ENCODE assay signal across 15 cellular contexts in genomic region chr21:17231771-17232170, GRCh38.
"Had no signal": no experiment of that assay in that cellular context is flagged by ENCODE, and none has a peak within 500 bp of the region (broad histone marks: within the 10 kb centered on the region; RNA-seq: fewer than 3 reads in every experiment).

No MANE protein-coding gene starts in this region.

- H3K9me3 ChIP-seq: adrenal gland, upper lobe of right lung had no signal

- H3K27ac ChIP-seq: adrenal gland, epithelial cell of prostate, psoas muscle, upper lobe of right lung had no signal

- H3K27me3 Mint-ChIP-seq: activated naive CD4-positive, alpha-beta T cell treated with anti-CD3 and anti-CD28 coated beads, Interleukin-2, amount 10 ng/mL, durations not matched to agents 7 days and 5 days; activated T-helper 17 cell treated with anti-CD3 and anti-CD28 coated beads, Interleukin-2, amount 50 U/mL, for 72 hours; central memory CD8-positive, alpha-beta T cell; natural killer cell treated with Interleukin-12 subunit alpha and Interleukin-12 subunit beta and Interleukin-15 and Interleukin-18, amount 100 ng/mL, for 72 hours had no signal

- H3K4me1 ChIP-seq: adrenal gland, psoas muscle, upper lobe of right lung had no signal

- H3K27me3 ChIP-seq: adrenal gland, upper lobe of right lung had no signal

- DNase-seq: activated CD4-positive, alpha-beta T cell treated with anti-CD3 and anti-CD28 coated beads for 48 hours; activated naive CD4-positive, alpha-beta T cell treated with anti-CD3 and anti-CD28 coated beads, Interleukin-2, amount 10 ng/mL, durations not matched to agents 7 days and 5 days; adrenal gland; effector memory CD4-positive, alpha-beta T cell; foreskin fibroblast; psoas muscle; stimulated activated CD4-positive, alpha-beta T cell treated with anti-CD3 and anti-CD28 coated beads, Interleukin-2, amount 100 ng/mL, for 48 hours; stimulated activated naive CD4-positive, alpha-beta T cell treated with Interleukin-2 at 50 U/mL for 16 hours; upper lobe of right lung had no signal

- H3K27ac Mint-ChIP-seq: activated naive CD4-positive, alpha-beta T cell treated with anti-CD3 and anti-CD28 coated beads, Interleukin-2, amount 10 ng/mL, durations not matched to agents 7 days and 5 days; activated T-helper 17 cell treated with anti-CD3 and anti-CD28 coated beads, Interleukin-2, amount 50 U/mL, for 72 hours; natural killer cell treated with Interleukin-12 subunit alpha and Interleukin-12 subunit beta and Interleukin-15 and Interleukin-18, amount 100 ng/mL, for 72 hours; T-helper 1 cell treated with Interleukin-12 subunit alpha and Interleukin-12 subunit beta and Interleukin-4 antibody, amounts not matched to agents 30 μg/mL and 1 μg/mL, for 36 hours; WTC11 had no signal

- H3K36me3 Mint-ChIP-seq: activated naive CD4-positive, alpha-beta T cell treated with anti-CD3 and anti-CD28 coated beads, Interleukin-2, amount 10 ng/mL, durations not matched to agents 7 days and 5 days; natural killer cell treated with Interleukin-12 subunit alpha and Interleukin-12 subunit beta and Interleukin-15 and Interleukin-18, amount 100 ng/mL, for 72 hours had no signal

- H3K4me3 ChIP-seq: adrenal gland, psoas muscle, upper lobe of right lung had no signal

- ATAC-seq: activated T-helper 17 cell treated with anti-CD3 and anti-CD28 coated beads, Interleukin-2, amount 50 U/mL, for 72 hours; natural killer cell treated with Interleukin-12 subunit alpha and Interleukin-12 subunit beta and Interleukin-15 and Interleukin-18, amount 100 ng/mL, for 72 hours; psoas muscle; upper lobe of right lung; WTC11 had no signal

- H3K4me3 Mint-ChIP-seq: activated naive CD4-positive, alpha-beta T cell treated with anti-CD3 and anti-CD28 coated beads, Interleukin-2, amount 10 ng/mL, durations not matched to agents 7 days and 5 days; activated T-helper 17 cell treated with anti-CD3 and anti-CD28 coated beads, Interleukin-2, amount 50 U/mL, for 72 hours; central memory CD8-positive, alpha-beta T cell; natural killer cell treated with Interleukin-12 subunit alpha and Interleukin-12 subunit beta and Interleukin-15 and Interleukin-18, amount 100 ng/mL, for 72 hours; T-helper 1 cell treated with Interleukin-12 subunit alpha and Interleukin-12 subunit beta and Interleukin-4 antibody, amounts not matched to agents 30 μg/mL and 1 μg/mL, for 36 hours; WTC11 had no signal

- H3K36me3 ChIP-seq: adrenal gland, upper lobe of right lung had no signal

- H3K4me1 Mint-ChIP-seq: activated naive CD4-positive, alpha-beta T cell treated with anti-CD3 and anti-CD28 coated beads, Interleukin-2, amount 10 ng/mL, durations not matched to agents 7 days and 5 days; activated T-helper 17 cell treated with anti-CD3 and anti-CD28 coated beads, Interleukin-2, amount 50 U/mL, for 72 hours; central memory CD8-positive, alpha-beta T cell; WTC11 had no signal
